8 cellular contexts compared by ENCODE assay signal in the genomic region with DNA sequence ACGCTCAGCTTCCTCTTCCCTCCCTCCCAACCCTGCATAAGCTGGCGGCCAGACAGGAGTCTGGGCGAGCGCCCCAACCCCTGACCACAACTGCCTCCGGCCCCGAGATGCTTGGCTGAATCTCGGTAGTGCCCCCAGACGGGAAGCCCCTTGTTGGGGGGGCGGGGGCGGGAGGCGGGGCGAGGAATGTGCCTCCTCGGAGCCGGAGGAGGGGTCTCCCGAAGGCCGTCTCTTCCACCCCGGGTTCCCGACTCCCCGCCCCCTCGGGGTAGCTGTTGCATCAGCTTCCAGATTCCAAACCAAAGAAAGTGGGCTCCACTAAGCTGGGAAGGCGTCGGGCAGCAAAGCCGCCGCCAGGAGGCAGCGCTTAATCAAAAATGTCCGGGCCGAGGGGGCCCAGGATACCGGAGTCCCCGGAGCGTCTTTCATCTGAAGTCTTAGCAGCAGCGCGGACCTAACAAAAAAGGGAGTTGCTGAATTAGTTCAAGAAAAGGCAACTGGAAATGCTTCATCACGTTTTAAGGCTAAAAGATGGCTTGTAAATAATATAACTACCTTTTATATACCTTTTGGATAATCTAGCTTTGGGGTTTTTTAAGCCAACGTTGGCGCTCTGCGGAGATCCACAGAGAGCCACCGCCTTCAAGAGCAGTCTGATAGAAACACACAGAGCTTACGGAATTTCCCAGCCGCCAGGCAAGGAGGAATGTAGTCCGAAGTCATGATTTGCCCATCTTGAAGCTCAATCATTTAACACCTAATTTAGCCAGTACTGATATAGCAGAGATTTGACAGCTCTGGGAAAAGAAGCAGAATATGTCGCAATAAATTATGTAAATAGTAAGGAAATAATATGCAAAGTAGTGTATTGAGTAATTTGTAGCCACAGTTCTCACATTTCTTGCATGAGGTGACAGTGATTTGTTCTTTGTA. TPM values are rescaled to one million over a fixed set of nuclear protein-coding genes. Genes with fewer than 3 reads are reported as not detected.
DNase-seq lines count a peak whose midpoint lies in the region; ATAC-seq and TF ChIP-seq lines count a peak whose summit lies in the region.

No MANE protein-coding gene starts in this region.

- POLR2A ChIA-PET in CD4-positive, alpha-beta T cell (lab: Charles Lee): interaction anchor here (0.6 to 2.7 kb wide), 15 partner anchors 9 to 260 kb away, joined by 3 to 14 read pairs (median 4); partner anchors contain the start of genes LRP10 and OXA1L

- H3K9me3 ChIP-seq in CD4-positive, alpha-beta T cell (ENCODE audit: control insufficient read depth, low read length): no peaks in the 10 kb centered on the region

- peak; percentile 83 for TF ChIP-seq CTCF in CD4-positive, alpha-beta T cell (IDR thresholded peaks at IDR 0.05)
- TF ChIP-seq CTCF in choroid plexus epithelial cell (conservative IDR thresholded peaks at IDR 0.05; ENCODE audit: low read depth, low read length): peak; percentile 89

- peak; percentile 84 for ATAC-seq in CD4-positive, alpha-beta T cell (ENCODE audit: poor library complexity)
- ATAC-seq in GM19395 (IDR thresholded peaks at IDR 0.05; ENCODE audit: unreplicated experiment): peak; percentile 62
- peak; percentile 83 for ATAC-seq in left lobe of liver
- no peak for ATAC-seq in HG03045 (IDR thresholded peaks at IDR 0.05; ENCODE audit: unreplicated experiment)

- no peaks in the 10 kb centered on the region for H3K9me3 Mint-ChIP-seq in CD4-positive, alpha-beta T cell

- peak overlapping the region; percentile 2 for H3K4me3 Mint-ChIP-seq in CD4-positive, alpha-beta T cell

- intact Hi-C loops in CD4-positive, alpha-beta T cell (cut with DNase I, micrococcal nuclease): loop anchor here (1.0 to 2.0 kb wide), 4 partner anchors 30 to 160 kb away; partner anchors contain the start of gene AJUBA (in 1 of the 2)

- CTCF ChIA-PET in CD4-positive, alpha-beta T cell (lab: Charles Lee): interaction anchor here (0.6 to 4.1 kb wide), 26 partner anchors 11 to 266 kb away, joined by 3 to 67 read pairs (median 5); partner anchors contain the start of genes AJUBA, MMP14, OXA1L and PRMT5

- H3K27me3 ChIP-seq in CD4-positive, alpha-beta T cell (ENCODE audit: control insufficient read depth, insufficient read depth, low read length): no peaks in the 10 kb centered on the region

- peaks cover 23% of the 10 kb centered on the region for H3K4me1 Mint-ChIP-seq in CD4-positive, alpha-beta T cell (ENCODE audit: low read depth)

- no peak overlapping the region for H3K27ac Mint-ChIP-seq in CD4-positive, alpha-beta T cell

- peak overlapping the region; percentile 32 for H3K4me3 ChIP-seq in choroid plexus epithelial cell (ENCODE audit: low read depth, low read length)

- no peaks in the 10 kb centered on the region for H3K36me3 Mint-ChIP-seq in CD4-positive, alpha-beta T cell (ENCODE audit: low read depth)

- peaks cover 10% of the 10 kb centered on the region for H3K27me3 Mint-ChIP-seq in CD4-positive, alpha-beta T cell

- H3K27ac ChIP-seq in CD4-positive, alpha-beta T cell (ENCODE audit: low read depth, low read length): no peak overlapping the region

- DNase-seq in CD4-positive, alpha-beta T cell: peak; percentile 46 to 74 (median 60)
- DNase-seq in LHCN-M2 (ENCODE audit: low read depth) (peak; percentile 78), choroid plexus epithelial cell (ENCODE audit: low read depth) (peak; percentile 94), left lobe of liver (ENCODE audit: low spot score) (peak; percentile 70)
- peak; percentile 66 for DNase-seq in activated CD4-positive, alpha-beta T cell treated with anti-CD3 and anti-CD28 coated beads for 1 hour
- DNase-seq in stimulated activated CD4-positive, alpha-beta T cell treated with anti-CD3 and anti-CD28 coated beads, Interleukin-2, amount 100 ng/mL, for 48 hours: peak; percentile 57 to 64

RNA-seq across cellular contexts. Expression of gene MRPL52, which starts 6.8 kb away (rescaled TPM):
- 10 to 100 TPM; 27.6 to 29.4 TPM for total RNA-seq in CD4-positive, alpha-beta T cell
- total RNA-seq in LHCN-M2 (2014; rRNA removed) (104 and 188 TPM in 2 replicates), left lobe of liver (48.9 TPM)
- polyA plus RNA-seq in LHCN-M2 (2012): 193 TPM

RNA-seq across cellular contexts. Expression of gene SLC7A7, which starts 7.7 kb away (rescaled TPM):
- 1 to 10 TPM in 1 of 2 experiments, under 1 TPM in 1; 0.89 to 1.1 TPM for total RNA-seq in CD4-positive, alpha-beta T cell
- total RNA-seq in LHCN-M2 (2014; rRNA removed): 4.2 and 4.6 TPM in 2 replicates
- polyA plus RNA-seq in LHCN-M2 (2012): 2.2 TPM
- total RNA-seq in left lobe of liver: 6.1 TPM

RNA-seq across cellular contexts. Expression of gene MMP14, which starts 13.5 kb away (rescaled TPM):
- total RNA-seq in CD4-positive, alpha-beta T cell: 1 to 10 TPM; 2.6 to 2.9 TPM
- total RNA-seq in LHCN-M2 (2014; rRNA removed) (292 and 331 TPM in 2 replicates), left lobe of liver (10.9 TPM)
- 172 TPM for polyA plus RNA-seq in LHCN-M2 (2012)

RNA-seq across cellular contexts. Expression of gene LRP10, which starts 48.7 kb away (rescaled TPM):
- total RNA-seq in CD4-positive, alpha-beta T cell: 10 to 100 TPM; 52.4 to 54.6 TPM
- 86.0 and 86.5 TPM in 2 replicates for total RNA-seq in LHCN-M2 (2014; rRNA removed)
- 127 TPM for polyA plus RNA-seq in LHCN-M2 (2012)
- total RNA-seq in left lobe of liver: 34.3 TPM

RNA-seq across cellular contexts. Expression of gene OXA1L, which starts 56.4 kb away (rescaled TPM):
- 100 to 1,000 TPM; 176 to 177 TPM for total RNA-seq in CD4-positive, alpha-beta T cell
- 80.6 and 83.2 TPM in 2 replicates for total RNA-seq in LHCN-M2 (2014; rRNA removed)
- polyA plus RNA-seq in LHCN-M2 (2012): 104 TPM
- 71.3 TPM for total RNA-seq in left lobe of liver

Comparison
In these comparisons a context has a peak if more than half of its experiments do, and no peak if none do; other contexts are left out.
1. RNA of gene MMP14, which starts 13.5 kb away (total RNA-seq): 292 to 331 TPM in LHCN-M2; 10.9 TPM in left lobe of liver (single experiment) and 2.6 to 2.9 TPM in CD4-positive, alpha-beta T cell; every median in the first group is over 10 times any median in the second.
2. Peak in every context shown above with its lines, with median percentiles within 50 percentile points of each other: DNase-seq.